In genomic region chr10:26887611-26888215, GRCh38 we compare ENCODE assay signal across 30 cellular contexts. TPM values are rescaled to one million over a fixed set of nuclear protein-coding genes. Genes with fewer than 3 reads are reported as not detected.
DNase-seq lines count a peak whose midpoint lies in the region; ATAC-seq, FAIRE-seq and TF ChIP-seq lines count a peak whose summit lies in the region.
"Had no signal": no experiment of that assay in that cellular context is flagged by ENCODE, and none has a peak within 500 bp of the region (broad histone marks: within the 10 kb centered on the region; RNA-seq: fewer than 3 reads in every experiment).

No MANE protein-coding gene starts in this region.

- H4K20me1 ChIP-seq in HepG2 (ENCODE audit: insufficient read depth, low read length) (no peaks in the 10 kb centered on the region), PC-3 (ENCODE audit: low read length) (no peaks in the 10 kb centered on the region)

- CTCF ChIA-PET in HepG2 (lab: Yijun Ruan, JAX; ENCODE audit: low intra/inter-chr PET ratio, low total read pairs) (no interaction called here), PC-3 (lab: Charles Lee) (interaction anchor here (0.6 kb wide), 1 partner anchor 40 kb away, joined by 5 read pairs; no protein-coding TSS in a partner anchor), Caco-2 (lab: Charles Lee) (interaction anchor here (0.6 kb wide), 1 partner anchor 28 kb away, joined by 3 read pairs; no protein-coding TSS in a partner anchor)

- no peak overlapping the region for H3K27ac ChIP-seq in HepG2 (ENCODE audit: extremely low read length, insufficient read depth, low read length)
- H3K27ac ChIP-seq in right lobe of liver: no peak overlapping the region
- H3K27ac ChIP-seq in PC-3 (ENCODE audit: low read length): no peak overlapping the region
- H3K27ac ChIP-seq: A549, epithelial cell of prostate, heart left ventricle, right atrium auricular region, RWPE1, suprapubic skin had no signal

- no peak overlapping the region for H3K9ac ChIP-seq in HepG2 (ENCODE audit: insufficient read depth, low read depth, low read length)
- no peak overlapping the region for H3K9ac ChIP-seq in PC-3 (ENCODE audit: low read length)

- H3K9me3 ChIP-seq in HepG2 (ENCODE audit: low read length) (peaks cover 2% of the 10 kb centered on the region; the same call in 1 of the 2 replicates), right lobe of liver (no peaks in the 10 kb centered on the region), PC-3 (ENCODE audit: low read length) (no peaks in the 10 kb centered on the region), Caco-2 (no peaks in the 10 kb centered on the region)
- H3K9me3 ChIP-seq: A549, HAP-1, heart left ventricle, right atrium auricular region, suprapubic skin had no signal

- H3K4me1 ChIP-seq in HepG2 (ENCODE audit: insufficient read depth, low read length) (no peaks in the 10 kb centered on the region), right lobe of liver (no peaks in the 10 kb centered on the region), PC-3 (ENCODE audit: insufficient read depth, low read length) (no peaks in the 10 kb centered on the region), Caco-2 (no peaks in the 10 kb centered on the region)
- H3K4me1 ChIP-seq: A549, HAP-1, heart left ventricle, right atrium auricular region, suprapubic skin had no signal

- H2AFZ ChIP-seq in HepG2 (ENCODE audit: low read length) (no peak overlapping the region), PC-3 (ENCODE audit: low read length) (no peak overlapping the region)

- peaks cover 0 to 8% of the 10 kb centered on the region in 2 experiments; a peak in 1 of 5 replicates for H3K27me3 ChIP-seq in HepG2 (ENCODE audit: control insufficient read depth in 1 of 2, insufficient read depth in 2 of 2, low read length in 2 of 2)
- no peaks in the 10 kb centered on the region for H3K27me3 ChIP-seq in right lobe of liver
- H3K27me3 ChIP-seq in PC-3 (ENCODE audit: low read length): no peaks in the 10 kb centered on the region
- H3K27me3 ChIP-seq in Caco-2 (replicated peaks; ENCODE audit: control insufficient read depth, insufficient read depth, low read length): no peaks in the 10 kb centered on the region; the same call in 1 of the 2 replicates
- H3K27me3 ChIP-seq: right atrium auricular region had no signal

- no peaks in the 10 kb centered on the region for H3F3A ChIP-seq in PC-3 (ENCODE audit: low read length, unreplicated experiment)

- no peak overlapping the region for H3K4me3 Mint-ChIP-seq in Caco-2 (ENCODE audit: unreplicated experiment)
- H3K4me3 Mint-ChIP-seq: B cell; CD4-positive, alpha-beta memory T cell; T-cell had no signal

- H3K9me3 Mint-ChIP-seq in Caco-2 (ENCODE audit: unreplicated experiment): peaks cover 9% of the 10 kb centered on the region
- H3K9me3 Mint-ChIP-seq: activated naive CD4-positive, alpha-beta T cell treated with anti-CD3 and anti-CD28 coated beads, Interleukin-2, amount 50 U/mL, for 72 hours; T-cell had no signal

- H3K36me3 Mint-ChIP-seq in Caco-2 (ENCODE audit: insufficient read depth, unreplicated experiment): no peaks in the 10 kb centered on the region
- H3K36me3 Mint-ChIP-seq: activated naive CD4-positive, alpha-beta T cell treated with anti-CD3 and anti-CD28 coated beads, Interleukin-2, amount 50 U/mL, for 72 hours; CD4-positive, alpha-beta memory T cell; T-cell had no signal

- no peak overlapping the region for H3K27ac Mint-ChIP-seq in Caco-2 (ENCODE audit: unreplicated experiment)
- H3K27ac Mint-ChIP-seq: B cell; CD4-positive, alpha-beta memory T cell; T-cell had no signal

- no TSS peak for BruUV-seq in HepG2 (replicated peaks; lab: Mats Ljungman, UMichigan)
- no TSS peak for BruUV-seq in PC-3 (replicated peaks; lab: Mats Ljungman, UMichigan)
- no TSS peak for BruUV-seq in Caco-2 (replicated peaks; lab: Mats Ljungman, UMichigan)

- peaks cover 5% of the 10 kb centered on the region for H3K27me3 Mint-ChIP-seq in Caco-2 (ENCODE audit: insufficient read depth, unreplicated experiment)

- in situ Hi-C loops in HepG2 (cut with HindIII; ENCODE audit: extremely low pct_ligation_motif_present, low pct_unique_long_range_greater_than_20kb): no loop called here

- intact Hi-C loops in HepG2 (cut with micrococcal nuclease; ENCODE audit: unreplicated experiment) (no loop called here), right lobe of liver (cut with DNase I) (loop anchor here (5.0 to 10.0 kb wide), 2 partner anchors 160 to 163 kb away; no protein-coding TSS in a partner anchor), PC-3 (cut with micrococcal nuclease) (no loop called here), Caco-2 (cut with micrococcal nuclease; ENCODE audit: unreplicated experiment) (no loop called here), left colon (cut with DNase I, micrococcal nuclease) (loop anchor here in 1 of 2 donors (10.0 kb wide), 1 partner anchor 553 kb away; no protein-coding TSS in a partner anchor)

- no peaks in the 10 kb centered on the region for H3K4me1 Mint-ChIP-seq in Caco-2 (ENCODE audit: low read depth, unreplicated experiment)
- H3K4me1 Mint-ChIP-seq: CD4-positive, alpha-beta memory T cell; T-cell had no signal

- H3K4me2 ChIP-seq in HepG2 (ENCODE audit: low read depth, low read length) (no peak overlapping the region), PC-3 (ENCODE audit: low read length) (no peak overlapping the region)
- H3K4me2 ChIP-seq: A549 had no signal

- no peak for TF ChIP-seq POLR2A in HepG2 (IDR thresholded peaks at IDR 0.05; ENCODE audit: insufficient read depth in 1 of 2, low read depth in 2 of 2, low read length in 2 of 2)
- no peak for TF ChIP-seq POLR2A in right lobe of liver (IDR thresholded peaks at IDR 0.05)

- H3K36me3 ChIP-seq in HepG2 (replicated peaks in 1 of 2; ENCODE audit: control insufficient read depth in 1 of 2, insufficient read depth in 2 of 2, low read length in 2 of 2): no peaks in the 10 kb centered on the region
- H3K36me3 ChIP-seq in right lobe of liver: no peaks in the 10 kb centered on the region
- H3K36me3 ChIP-seq in PC-3 (ENCODE audit: low read depth, low read length): no peaks in the 10 kb centered on the region
- no peaks in the 10 kb centered on the region for H3K36me3 ChIP-seq in Caco-2 (ENCODE audit: control insufficient read depth, insufficient read depth, low read length)
- H3K36me3 ChIP-seq: HAP-1, heart left ventricle, right atrium auricular region, suprapubic skin had no signal

- 20% methylated on average over 3 of the region's 3 CpGs for WGBS in HepG2 (ENCODE audit: low lambda C conversion rate)
- WGBS in right lobe of liver (ENCODE audit: insufficient coverage, low coverage, low lambda C conversion rate, missing lambda C conversion rate): no CpG with 5 or more reads among the region's 3 CpGs

- peak; percentile 29; the same call in 1 of the 3 replicates for ATAC-seq in HepG2
- no peak for ATAC-seq in right lobe of liver
- peak; percentile 78 for ATAC-seq in PC-3
- no peak for ATAC-seq in GM18511 (IDR thresholded peaks at IDR 0.05; ENCODE audit: unreplicated experiment)
- ATAC-seq in left colon: no peak
- ATAC-seq: A549; activated naive CD4-positive, alpha-beta T cell treated with anti-CD3 and anti-CD28 coated beads, Interleukin-2, amount 50 U/mL, for 72 hours; heart left ventricle; left cardiac atrium; T-cell had no signal

- TF ChIP-seq EP300 in HepG2 (IDR thresholded peaks at IDR 0.05; ENCODE audit: low read depth in 2 of 2, low read length in 2 of 2) (no peak), HepG2 (CRISPR knock-in tag; IDR thresholded peaks at IDR 0.05; ENCODE audit: borderline replicate concordance) (no peak)

- no peak for TF ChIP-seq RAD21 in HepG2 (CRISPR knock-in tag; IDR thresholded peaks at IDR 0.05)

- H3K4me3 ChIP-seq in HepG2 (replicated peaks in 1 of 3; ENCODE audit: insufficient read depth in 1 of 3, low read depth in 2 of 3, low read length in 3 of 3): no peak overlapping the region
- H3K4me3 ChIP-seq in right lobe of liver: no peak overlapping the region
- H3K4me3 ChIP-seq in PC-3 (ENCODE audit: low read length): no peak overlapping the region
- no peak overlapping the region for H3K4me3 ChIP-seq in fibroblast of mammary gland (ENCODE audit: control insufficient read depth, low read depth, low read length)
- no peak overlapping the region for H3K4me3 ChIP-seq in Caco-2 (ENCODE audit: low read depth, low read length)
- H3K4me3 ChIP-seq: A549, HAP-1, heart left ventricle, right atrium auricular region, suprapubic skin had no signal

- no peaks in the 10 kb centered on the region for H3K9me2 ChIP-seq in PC-3 (replicated peaks; ENCODE audit: low read length)

- POLR2A ChIA-PET in HepG2 (lab: Yijun Ruan, JAX): no interaction called here
- POLR2A ChIA-PET in PC-3 (lab: Charles Lee; ENCODE audit: unreplicated experiment): no interaction called here
- POLR2A ChIA-PET in Caco-2 (lab: Charles Lee): no interaction called here

- FAIRE-seq in HepG2 (lab: Jason Lieb, UNC): no peak
- FAIRE-seq: A549 had no signal

- DNase-seq in HepG2 (ENCODE audit: low spot score): no peak
- DNase-seq in right lobe of liver: no peak
- DNase-seq in PC-3: peak; percentile 35
- DNase-seq in fibroblast of mammary gland (ENCODE audit: low read depth): peak; percentile 40
- no peak for DNase-seq in cerebellum (ENCODE audit: low spot score)
- DNase-seq in Caco-2: no peak
- no peak for DNase-seq in left colon
- DNase-seq: activated CD4-positive, alpha-beta T cell treated with anti-CD3 and anti-CD28 coated beads for 48 hours; amygdala; CD4-positive, alpha-beta memory T cell; DMS 273 treated with DMSO at 0.1 percent for 48 hours; foreskin melanocyte; heart left ventricle; left cardiac atrium; NCI-H1092; NCI-H1694; NCI-H446; NCI-H774; stimulated activated CD4-positive, alpha-beta T cell treated with anti-CD3 and anti-CD28 coated beads, Interleukin-1b, Interleukin-23, amount 100 ng/mL, for 48 hours; stimulated activated naive CD4-positive, alpha-beta T cell treated with Interleukin-2 at 50 U/mL for 16 hours; T-cell had no signal

- no peaks in the 10 kb centered on the region for H3K79me2 ChIP-seq in HepG2 (ENCODE audit: insufficient read depth, low read length)
- H3K79me2 ChIP-seq in PC-3 (ENCODE audit: low read length): no peaks in the 10 kb centered on the region

- TF ChIP-seq CTCF in HepG2 (CRISPR knock-in tag; IDR thresholded peaks at IDR 0.05) (no peak), right lobe of liver (IDR thresholded peaks at IDR 0.05) (no peak), PC-3 (conservative IDR thresholded peaks at IDR 0.05; ENCODE audit: low read depth, low read length) (no peak), fibroblast of mammary gland (conservative IDR thresholded peaks at IDR 0.05; ENCODE audit: control insufficient read depth, insufficient read depth, low read depth, low read length) (no peak), Caco-2 (IDR thresholded peaks at IDR 0.05; ENCODE audit: insufficient read depth in 1 of 2, low read depth in 1 of 2, low read length in 1 of 2, severe bottlenecking in 1 of 2, unreplicated experiment in 1 of 2) (no peak)

RNA-seq across cellular contexts. Expression of gene ABI1, which starts 27.0 kb away (rescaled TPM):
- total RNA-seq in HepG2 (2016; rRNA removed; fragmentation: Illumina TruSeq; extraction: Trizol): 22.9 and 29.3 TPM in 2 replicates
- 3.5 and 4.0 TPM in 2 replicates for total RNA-seq in HepG2 (2016; cell fraction: cytosol; rRNA removed; fragmentation: Illumina TruSeq; extraction: Trizol; ENCODE audit: low read depth)
- total RNA-seq in HepG2 (2016; cell fraction: insoluble cytoplasmic fraction; rRNA removed; fragmentation: Illumina TruSeq; extraction: Trizol): 23.9 and 24.7 TPM in 2 replicates
- total RNA-seq in HepG2 (2016; cell fraction: membrane; rRNA removed; fragmentation: Illumina TruSeq; extraction: Trizol): 9.3 and 10.0 TPM in 2 replicates
- total RNA-seq in HepG2 (2016; cell fraction: nucleus; rRNA removed; fragmentation: Illumina TruSeq; extraction: Trizol): 18.3 and 20.7 TPM in 2 replicates
- polyA plus RNA-seq in HepG2 (2011; rRNA removed): 16.4 and 20.9 TPM in 2 replicates
- 13.4 and 17.1 TPM in 2 replicates for polyA plus RNA-seq in HepG2 (2011; cell fraction: cytosol; rRNA removed)
- polyA plus RNA-seq in HepG2 (2011; cell fraction: nucleus; rRNA removed): 11.7 and 12.2 TPM in 2 replicates
- polyA plus RNA-seq in HepG2 (2012): 12.8 and 18.5 TPM in 2 replicates
- 1.3 TPM in 2 replicates for polyA plus RNA-seq in HepG2 (2016; cell fraction: cytosol; fragmentation: Illumina TruSeq; extraction: Trizol; ENCODE audit: low read depth)
- 28.5 and 28.8 TPM in 2 replicates for polyA plus RNA-seq in HepG2 (2016; cell fraction: insoluble cytoplasmic fraction; fragmentation: Illumina TruSeq; extraction: Trizol; ENCODE audit: low read depth)
- polyA plus RNA-seq in HepG2 (2016; cell fraction: membrane; fragmentation: Illumina TruSeq; extraction: Trizol; ENCODE audit: low read depth): 4.5 and 5.5 TPM in 2 replicates
- 18.6 and 19.8 TPM in 2 replicates for polyA plus RNA-seq in HepG2 (2016; cell fraction: nucleus; fragmentation: Illumina TruSeq; extraction: Trizol; ENCODE audit: insufficient read depth, low read depth)
- polyA minus RNA-seq in HepG2 (2011; rRNA and poly(A)+ RNA removed; ENCODE audit: low replicate concordance): 13.8 and 16.1 TPM in 2 replicates
- polyA minus RNA-seq in HepG2 (2011; cell fraction: cytosol; rRNA and poly(A)+ RNA removed): 11.3 and 13.0 TPM in 2 replicates
- 37.5 and 44.6 TPM in 2 replicates for polyA minus RNA-seq in HepG2 (2011; cell fraction: nucleus; rRNA and poly(A)+ RNA removed)
- 10 to 100 TPM; 13.4 to 25.3 (median 17.4) TPM for total RNA-seq in right lobe of liver
- total RNA-seq in PC-3 (2014; rRNA removed): 20.7 and 25.2 TPM in 2 replicates
- 54.4 TPM for total RNA-seq in cerebellum
- 89.6 and 95.8 TPM in 2 replicates for total RNA-seq in Caco-2 (2022)
- 10 to 100 TPM; 59.9 to 71.4 TPM for total RNA-seq in left colon

Comparison
In these comparisons a context has a peak if more than half of its experiments do, and no peak if none do; other contexts are left out.
1. ATAC-seq: peak in HepG2 (single experiment) and PC-3 (single experiment); none in right lobe of liver (0 of 4), GM18511 (single experiment) and left colon (single experiment).
2. intact Hi-C loops: an anchor here in right lobe of liver (5.0 to 10.0 kb wide); none called in HepG2, PC-3 and Caco-2.
3. DNase-seq: peak in PC-3 (single experiment) and fibroblast of mammary gland (single experiment); none in HepG2 (single experiment), right lobe of liver (0 of 3), cerebellum (single experiment), Caco-2 (0 of 2) and left colon (0 of 2).